In genomic region chr2:177211602-177212105, GRCh38 we compare ENCODE assay signal across 8 cellular contexts. TPM values are rescaled to one million over a fixed set of nuclear protein-coding genes. Genes with fewer than 3 reads are reported as not detected.
A peak's percentile ranks its signal among the peaks of the same experiment; 100 is the strongest.
DNase-seq lines count a peak whose midpoint lies in the region; ATAC-seq, FAIRE-seq and TF ChIP-seq lines count a peak whose summit lies in the region.

No MANE protein-coding gene starts in this region.

- no peak for TF ChIP-seq EP300 in GM12878 (IDR thresholded peaks at IDR 0.05; ENCODE audit: borderline replicate concordance in 1 of 2, control insufficient read depth in 1 of 2, low read depth in 2 of 2, low read length in 2 of 2)

- DNase-seq in HCT116 (ENCODE audit: low read depth, low spot score) (no peak), GM12878 (ENCODE audit: low read depth, low spot score) (no peak), mesendoderm (no peak), T1000 (lab: John Stamatoyannopoulos, UW) (no peak), LoVo (ENCODE audit: low spot score) (no peak), NCI-H1694 (lab: John Stamatoyannopoulos, UW) (no peak)

- intact Hi-C loops in HCT116 (cut with micrococcal nuclease): loop anchor here (1.0 to 2.0 kb wide), 3 partner anchors 31 to 52 kb away; no protein-coding TSS in a partner anchor
- intact Hi-C loops in GM12878 (cut with micrococcal nuclease; ENCODE audit: unreplicated experiment): loop anchor here (1.0 kb wide), 1 partner anchor 45 kb away; no protein-coding TSS in a partner anchor

- H3K4me3 ChIP-seq in HCT116 (replicated peaks in 1 of 2; ENCODE audit: low read depth in 1 of 2, low read length in 2 of 2) (peak overlapping the region; percentile 67 to 71), GM12878 (peak overlapping the region; percentile 74), mesendoderm (ENCODE audit: low read length) (peak overlapping the region; percentile 44)

- in situ Hi-C loops in GM12878 (cut with MboI): loop anchor here (5.0 kb wide), 1 partner anchor 44 kb away; no protein-coding TSS in a partner anchor

- no peak for TF ChIP-seq CTCF in 22Rv1 (IDR thresholded peaks at IDR 0.05)
- TF ChIP-seq CTCF in HCT116 (IDR thresholded peaks at IDR 0.05 in 2 of 3, conservative IDR thresholded peaks at IDR 0.05 in 1 of 3; ENCODE audit: borderline replicate concordance in 1 of 3, insufficient read depth in 1 of 3, low read depth in 2 of 3, low read length in 2 of 3): no peak
- no peak for TF ChIP-seq CTCF in GM12878 (IDR thresholded peaks at IDR 0.05 in 2 of 3, conservative IDR thresholded peaks at IDR 0.05 in 1 of 3; ENCODE audit: control insufficient read depth in 2 of 3, extremely low read depth in 1 of 3, insufficient read depth in 1 of 3, low read depth in 3 of 3, low read length in 3 of 3)

- H3K4ac ChIP-seq in mesendoderm (ENCODE audit: low read depth, low read length): peak overlapping the region; percentile 90

- peak overlapping the region; percentile 1 for H2AK5ac ChIP-seq in mesendoderm (ENCODE audit: low read length)

- H3K36me3 ChIP-seq in HCT116 (ENCODE audit: control insufficient read depth in 1 of 2, insufficient read depth in 2 of 2, low read length in 2 of 2): peaks cover 11 to 34% of the 10 kb centered on the region in 2 experiments
- H3K36me3 ChIP-seq in GM12878 (ENCODE audit: control insufficient read depth in 2 of 2, insufficient read depth in 2 of 2, low read length in 1 of 2): peaks cover 0 to 11% of the 10 kb centered on the region in 2 experiments; a peak in 3 of 4 replicates
- no peaks in the 10 kb centered on the region for H3K36me3 ChIP-seq in mesendoderm (ENCODE audit: control insufficient read depth, insufficient read depth, low read length)

- peak overlapping the region; percentile 12 for H2BK5ac ChIP-seq in mesendoderm (ENCODE audit: low read length)

- H3K4me2 ChIP-seq in HCT116 (ENCODE audit: low read length) (peak overlapping the region; percentile 80), GM12878 (ENCODE audit: control insufficient read depth, insufficient read depth) (peak overlapping the region; percentile 91), mesendoderm (ENCODE audit: low read length) (peak overlapping the region; percentile 34)

- H2AFZ ChIP-seq in HCT116 (ENCODE audit: low read depth, low read length, poor library complexity, severe bottlenecking) (no peak overlapping the region), GM12878 (ENCODE audit: control insufficient read depth, low read depth, low read length) (no peak overlapping the region; the same call in none of the 2 replicates)

- no peak overlapping the region for H2BK15ac ChIP-seq in mesendoderm (replicated peaks; ENCODE audit: low read depth)

- H4K8ac ChIP-seq in mesendoderm (ENCODE audit: low read depth, low read length): peak overlapping the region; percentile 97

- H3K9me2 ChIP-seq in HCT116 (ENCODE audit: insufficient read depth): no peaks in the 10 kb centered on the region

- ATAC-seq in HCT116 (no peak), GM12878 (no peak), GM21825 (IDR thresholded peaks at IDR 0.05; ENCODE audit: unreplicated experiment) (no peak)

- H3K27me3 ChIP-seq in HCT116 (ENCODE audit: insufficient read depth, low read length) (no peaks in the 10 kb centered on the region), GM12878 (replicated peaks in 1 of 2; ENCODE audit: control insufficient read depth in 2 of 2, insufficient read depth in 2 of 2, low read length in 1 of 2) (no peaks in the 10 kb centered on the region), mesendoderm (ENCODE audit: insufficient read depth, low read length, poor library complexity) (no peaks in the 10 kb centered on the region)

- RAD21 ChIA-PET in HCT116 (lab: Charles Lee; ENCODE audit: low non-redundant PET in 1 of 2, low total read pairs in 2 of 2, uncharacterized antibody in 2 of 2, unreplicated experiment in 2 of 2) (no interaction called here), GM12878 (lab: Charles Lee; ENCODE audit: unreplicated experiment) (interaction anchor here (0.7 to 1.7 kb wide), 8 partner anchors 13 to 182 kb away, joined by 3 to 31 read pairs (median 8); partner anchors contain the start of gene NFE2L2)

- TF ChIP-seq POLR2A in HCT116 (IDR thresholded peaks at IDR 0.05; ENCODE audit: borderline replicate concordance, extremely low read depth, insufficient read depth, insufficient read length) (no peak), GM12878 (IDR thresholded peaks at IDR 0.05; ENCODE audit: low read depth, low read length) (no peak)

- H3K18ac ChIP-seq in mesendoderm (ENCODE audit: low read length): peak overlapping the region; percentile 90

- H4K20me1 ChIP-seq in HCT116 (ENCODE audit: insufficient read depth) (peaks cover 30% of the 10 kb centered on the region), GM12878 (ENCODE audit: control insufficient read depth, insufficient read depth) (peaks cover 11% of the 10 kb centered on the region)

- H3K4me1 ChIP-seq in HCT116 (ENCODE audit: control insufficient read depth in 1 of 2, insufficient read depth in 2 of 2, low read length in 2 of 2): peaks cover 11 to 19% of the 10 kb centered on the region in 2 experiments
- peaks cover 10% of the 10 kb centered on the region for H3K4me1 ChIP-seq in GM12878 (ENCODE audit: control insufficient read depth, insufficient read depth, low read length)
- no peaks in the 10 kb centered on the region for H3K4me1 ChIP-seq in mesendoderm (ENCODE audit: control insufficient read depth, low read depth, low read length)

- no peak overlapping the region for H3K23ac ChIP-seq in mesendoderm (ENCODE audit: low read length)

- peak overlapping the region; percentile 94 for H3K9ac ChIP-seq in HCT116 (ENCODE audit: low read length)
- H3K9ac ChIP-seq in GM12878 (ENCODE audit: control insufficient read depth, insufficient read depth, low read length): peak overlapping the region; percentile 98
- H3K9ac ChIP-seq in mesendoderm (ENCODE audit: low read length): peak overlapping the region; percentile 75

- H4K5ac ChIP-seq in mesendoderm (ENCODE audit: low read length): peak overlapping the region; percentile 1

- H3K79me2 ChIP-seq in HCT116 (ENCODE audit: insufficient read depth, low read length) (peaks cover 56% of the 10 kb centered on the region), GM12878 (ENCODE audit: control insufficient read depth, insufficient read depth, low read length) (peaks cover 57% of the 10 kb centered on the region), mesendoderm (ENCODE audit: control insufficient read depth, insufficient read depth, low read length) (peaks cover 30% of the 10 kb centered on the region)

- H3K27ac ChIP-seq in 22Rv1: peak overlapping the region; percentile 90
- peak overlapping the region; percentile 93 for H3K27ac ChIP-seq in HCT116 (ENCODE audit: low read depth, low read length)
- H3K27ac ChIP-seq in GM12878 (ENCODE audit: control insufficient read depth, insufficient read depth): peak overlapping the region; percentile 100
- peak overlapping the region; percentile 78 for H3K27ac ChIP-seq in mesendoderm (ENCODE audit: low read depth, low read length)

- under 1% methylated on average over 6 of the region's 6 CpGs for WGBS in GM12878 (ENCODE audit: insufficient coverage, insufficient replicate concordance, low lambda C conversion rate, missing lambda C conversion rate)
- WGBS in mesendoderm (ENCODE audit: extremely low coverage, insufficient coverage, low lambda C conversion rate): no CpG with 5 or more reads among the region's 6 CpGs

- POLR2A ChIA-PET in HCT116 (lab: Charles Lee): interaction anchor here (0.6 to 1.7 kb wide), 10 partner anchors 10 to 56 kb away, joined by 3 to 15 read pairs (median 4); no protein-coding TSS in a partner anchor
- POLR2A ChIA-PET in GM12878 (lab: Charles Lee): interaction anchor here (0.8 to 1.7 kb wide), 12 partner anchors 15 to 430 kb away, joined by 3 to 31 read pairs (median 6); partner anchors contain the start of gene NFE2L2

- BruUV-seq in HCT116 (replicated peaks; lab: Mats Ljungman, UMichigan): TSS peak; percentile 94
- TSS peak; percentile 98 for BruUV-seq in GM12878 (replicated peaks; lab: Mats Ljungman, UMichigan)

- SMC1A ChIA-PET in GM12878 (lab: Charles Lee; ENCODE audit: uncharacterized antibody, unreplicated experiment): interaction anchor here (0.8 to 1.7 kb wide), 15 partner anchors 11 to 54 kb away, joined by 3 to 25 read pairs (median 4); no protein-coding TSS in a partner anchor

- H3K79me1 ChIP-seq in mesendoderm (ENCODE audit: low read length): no peaks in the 10 kb centered on the region

- TF ChIP-seq RAD21 in HCT116 (IDR thresholded peaks at IDR 0.05; ENCODE audit: low read depth) (no peak), GM12878 (IDR thresholded peaks at IDR 0.05; ENCODE audit: insufficient read depth, low read depth, low read length) (no peak)

- H3K56ac ChIP-seq in mesendoderm (ENCODE audit: low read length): peak overlapping the region; percentile 86

- H3K9me3 ChIP-seq in HCT116 (ENCODE audit: control insufficient read depth in 1 of 2, insufficient read depth in 1 of 2, low read depth in 1 of 2, low read length in 2 of 2): no peaks in the 10 kb centered on the region
- no peaks in the 10 kb centered on the region; the same call in 2 of the 3 replicates for H3K9me3 ChIP-seq in GM12878 (replicated peaks; ENCODE audit: control insufficient read depth, insufficient read depth, low read length)

- FAIRE-seq in GM12878 (lab: Jason Lieb, UNC): no peak

- peak overlapping the region; percentile 82 for H2BK120ac ChIP-seq in mesendoderm (ENCODE audit: low read depth, low read length)

- CTCF ChIA-PET in HCT116 (lab: Charles Lee): interaction anchor here (1.0 to 1.4 kb wide), 2 partner anchors 13 to 47 kb away, joined by 3 to 8 read pairs; no protein-coding TSS in a partner anchor
- CTCF ChIA-PET in GM12878 (lab: Yijun Ruan, JAX): interaction anchor here (0.9 to 1.7 kb wide), 5 partner anchors 10 to 74 kb away, joined by 3 to 24 read pairs (median 9); no protein-coding TSS in a partner anchor

RNA-seq across cellular contexts. Expression of gene HNRNPA3, which starts 0.9 kb away (rescaled TPM):
- 328 TPM for total RNA-seq in HCT116 (2021; ENCODE audit: unreplicated experiment)
- polyA plus RNA-seq in HCT116 (2012): 376 and 446 TPM in 2 replicates
- total RNA-seq in GM12878 (2013; cell fraction: nucleolus; rRNA removed): 156 and 159 TPM in 2 replicates
- total RNA-seq in GM12878 (2014; rRNA removed): 38.3 and 40.4 TPM in 2 replicates
- 64.5 and 69.7 TPM in 2 replicates for total RNA-seq in GM12878 (2014; rRNA removed; fragmentation: Illumina TruSeq; extraction: Trizol)
- total RNA-seq in GM12878 (2021): 267 and 271 TPM in 2 replicates
- polyA plus RNA-seq in GM12878 (2011; ENCODE audit: low read depth): 136 TPM
- 191 and 282 TPM in 2 replicates for polyA plus RNA-seq in GM12878 (2011; rRNA removed)
- polyA plus RNA-seq in GM12878 (2011; cell fraction: cytosol; rRNA removed): 65.8 TPM in 2 replicates
- 99.4 and 152 TPM in 2 replicates for polyA plus RNA-seq in GM12878 (2011; cell fraction: nucleus; rRNA removed)
- polyA plus RNA-seq in GM12878 (2012): 279 and 381 TPM in 2 replicates
- polyA plus RNA-seq in GM12878 (2014; fragmentation: Illumina TruSeq; extraction: Trizol): 343 and 435 TPM in 2 replicates
- polyA plus RNA-seq in GM12878 (2014; fragmentation: Nextera tagmentation; extraction: Ambion mirVana): 100 to 1,000 TPM; 221 to 285 TPM
- 293 and 302 TPM in 2 replicates for polyA plus RNA-seq in GM12878 (2014; rRNA removed)
- 100 to 1,000 TPM; 135 to 141 TPM for polyA plus RNA-seq in GM12878 (2016; fragmentation: Nextera tagmentation; extraction: Ambion mirVana)
- 25.9 and 39.1 TPM in 2 replicates for polyA minus RNA-seq in GM12878 (2011; rRNA and poly(A)+ RNA removed)
- 29.8 and 31.5 TPM in 2 replicates for polyA minus RNA-seq in GM12878 (2011; cell fraction: cytosol; rRNA and poly(A)+ RNA removed)
- polyA minus RNA-seq in GM12878 (2011; cell fraction: nucleus; rRNA and poly(A)+ RNA removed): 37.6 and 51.6 TPM in 2 replicates
- polyA plus RNA-seq in mesendoderm (2013, experiment 1 of 2): 641 TPM
- 604 TPM for polyA plus RNA-seq in mesendoderm (2013, experiment 2 of 2)

RNA-seq across cellular contexts. Expression of gene NFE2L2, which starts 52.9 kb away (rescaled TPM):
- total RNA-seq in HCT116 (2021; ENCODE audit: unreplicated experiment) (106 TPM), GM12878 (2014; rRNA removed) (24.7 and 25.6 TPM in 2 replicates), GM12878 (2014; rRNA removed; fragmentation: Illumina TruSeq; extraction: Trizol) (37.9 and 40.8 TPM in 2 replicates), GM12878 (2021) (33.3 and 34.6 TPM in 2 replicates)
- 66.5 and 78.3 TPM in 2 replicates for polyA plus RNA-seq in HCT116 (2012)
- total RNA-seq in GM12878 (2013; cell fraction: nucleolus; rRNA removed): 84.1 and 88.2 TPM in 2 replicates
- polyA plus RNA-seq in GM12878 (2011; ENCODE audit: low read depth): 16.9 TPM
- polyA plus RNA-seq in GM12878 (2011; rRNA removed) (69.8 and 74.4 TPM in 2 replicates), GM12878 (2014; fragmentation: Illumina TruSeq; extraction: Trizol) (53.8 and 62.5 TPM in 2 replicates), GM12878 (2014; fragmentation: Nextera tagmentation; extraction: Ambion mirVana) (10 to 100 TPM; 18.4 to 26.6 TPM), GM12878 (2014; rRNA removed) (23.2 and 28.7 TPM in 2 replicates), GM12878 (2016; fragmentation: Nextera tagmentation; extraction: Ambion mirVana) (10 to 100 TPM; 41.1 to 43.9 TPM)
- polyA plus RNA-seq in GM12878 (2011; cell fraction: cytosol; rRNA removed): 42.8 and 43.2 TPM in 2 replicates
- polyA plus RNA-seq in GM12878 (2011; cell fraction: nucleus; rRNA removed): 42.6 and 56.3 TPM in 2 replicates
- polyA plus RNA-seq in GM12878 (2012): 19.1 and 28.9 TPM in 2 replicates
- 60.6 and 80.9 TPM in 2 replicates for polyA minus RNA-seq in GM12878 (2011; rRNA and poly(A)+ RNA removed)
- 21.4 and 27.0 TPM in 2 replicates for polyA minus RNA-seq in GM12878 (2011; cell fraction: cytosol; rRNA and poly(A)+ RNA removed)
- 28.7 and 37.0 TPM in 2 replicates for polyA minus RNA-seq in GM12878 (2011; cell fraction: nucleus; rRNA and poly(A)+ RNA removed)
- polyA plus RNA-seq in mesendoderm (2013, experiment 1 of 2): 33.0 TPM
- polyA plus RNA-seq in mesendoderm (2013, experiment 2 of 2): 35.1 TPM

Comparison
In these comparisons a context has a peak if more than half of its experiments do, and no peak if none do; other contexts are left out.
1. H3K4me2 ChIP-seq: peak in every context shown above with its lines; median percentile 91 in GM12878; 80 in HCT116; 34 in mesendoderm.